In genomic region chr6:46189726-46190125, GRCh38 we compare ENCODE assay signal across 23 cellular contexts. TPM values are rescaled to one million over a fixed set of nuclear protein-coding genes. Genes with fewer than 3 reads are reported as not detected.
"Had no signal": no experiment of that assay in that cellular context is flagged by ENCODE, and none has a peak within 500 bp of the region (broad histone marks: within the 10 kb centered on the region; RNA-seq: fewer than 3 reads in every experiment).

No MANE protein-coding gene starts in this region.

- H3K4me1 ChIP-seq: foreskin keratinocyte, left lung, lower lobe of right lung had no signal

- H3K27ac ChIP-seq: epithelial cell of prostate, foreskin keratinocyte, gastroesophageal sphincter, left lung, lower lobe of right lung had no signal

- H3K27ac Mint-ChIP-seq: dendritic cell treated with granulocyte-macrophage colony-stimulating factor and Interleukin-4, amounts not matched to agents 40 ng/mL and 50 ng/mL, for 4 days; endodermal cell; naive thymus-derived CD4-positive, alpha-beta T cell had no signal

- ATAC-seq: esophagus mucosa; foreskin keratinocyte; gastroesophageal sphincter; left cardiac atrium; left lung; lower lobe of right lung; naive thymus-derived CD4-positive, alpha-beta T cell had no signal

- H3K9me3 Mint-ChIP-seq: dendritic cell treated with granulocyte-macrophage colony-stimulating factor and Interleukin-4, amounts not matched to agents 40 ng/mL and 50 ng/mL, for 4 days; endodermal cell; naive thymus-derived CD4-positive, alpha-beta T cell had no signal

- DNase-seq: cortex of kidney; effector CD4-positive, alpha-beta T cell; effector memory CD4-positive, alpha-beta T cell; endodermal cell; erythroblast; foreskin keratinocyte; glutamatergic neuron; head of caudate nucleus; heart right ventricle; hippocampal formation; left cardiac atrium; left lung; left ventricle myocardium superior; lower lobe of right lung; mesendoderm; midbrain; naive thymus-derived CD4-positive, alpha-beta T cell had no signal

- H3K4me3 ChIP-seq: gastroesophageal sphincter, heart right ventricle, left lung, lower lobe of right lung had no signal

- H3K36me3 ChIP-seq: gastroesophageal sphincter, heart right ventricle, left lung, lower lobe of right lung had no signal

- H3K27me3 ChIP-seq: gastroesophageal sphincter, heart right ventricle, left lung had no signal

- H3K9me3 ChIP-seq: gastroesophageal sphincter, heart right ventricle, left lung, lower lobe of right lung had no signal

- H3K4me1 Mint-ChIP-seq: naive thymus-derived CD4-positive, alpha-beta T cell had no signal

- H3K36me3 Mint-ChIP-seq: naive thymus-derived CD4-positive, alpha-beta T cell had no signal

- H3K4me3 Mint-ChIP-seq: dendritic cell treated with granulocyte-macrophage colony-stimulating factor and Interleukin-4, amounts not matched to agents 40 ng/mL and 50 ng/mL, for 4 days; endodermal cell; naive thymus-derived CD4-positive, alpha-beta T cell had no signal

RNA-seq across cellular contexts. Expression of gene ENPP5, which starts 18.9 kb away (rescaled TPM):
- total RNA-seq: glomerular endothelial cell, lung microvascular endothelial cell had no signal
